ENCODE assay signal across 27 cellular contexts in genomic region chr16:87553174-87553573, GRCh38. TPM values are rescaled to one million over a fixed set of nuclear protein-coding genes. Genes with fewer than 3 reads are reported as not detected.
"Had no signal": no experiment of that assay in that cellular context is flagged by ENCODE, and none has a peak within 500 bp of the region (broad histone marks: within the 10 kb centered on the region; RNA-seq: fewer than 3 reads in every experiment).

No MANE protein-coding gene starts in this region.

- ATAC-seq: gastroesophageal sphincter; heart left ventricle; left colon; naive thymus-derived CD4-positive, alpha-beta T cell; pancreas; right lobe of liver; stimulated activated effector memory CD8-positive, alpha-beta T cell treated with anti-CD3 and anti-CD28 coated beads, Interleukin-12 subunit alpha, Interleukin-12 subunit beta, amount 100 ng/mL, for 72 hours had no signal

- H3K36me3 Mint-ChIP-seq: naive thymus-derived CD4-positive, alpha-beta T cell had no signal

- H3K27ac ChIP-seq: colonic mucosa, esophagus muscularis mucosa, foreskin keratinocyte, gastroesophageal sphincter, heart left ventricle, left ventricle myocardium inferior, pancreas, stomach, thyroid gland, vagina had no signal

- H3K36me3 ChIP-seq: colonic mucosa, esophagus muscularis mucosa, gastroesophageal sphincter, heart left ventricle, left ventricle myocardium inferior, pancreas, right lobe of liver, stomach, thyroid gland, vagina had no signal

- H3K4me3 ChIP-seq: colonic mucosa, esophagus muscularis mucosa, gastroesophageal sphincter, heart left ventricle, left ventricle myocardium inferior, lung, pancreas, right lobe of liver, smooth muscle cell, stomach, thyroid gland, vagina had no signal

- H3K27me3 ChIP-seq: colonic mucosa, pancreas, right lobe of liver, thyroid gland, vagina had no signal

- H3K9me3 Mint-ChIP-seq: dendritic cell treated with granulocyte-macrophage colony-stimulating factor and Interleukin-4, amounts not matched to agents 40 ng/mL and 50 ng/mL, for 4 days; stimulated activated effector memory CD8-positive, alpha-beta T cell treated with anti-CD3 and anti-CD28 coated beads, Interleukin-12 subunit alpha, Interleukin-12 subunit beta, amount 100 ng/mL, for 72 hours had no signal

- H3K4me1 ChIP-seq: colonic mucosa, pancreas had no signal

- H3K4me3 Mint-ChIP-seq: dendritic cell treated with granulocyte-macrophage colony-stimulating factor and Interleukin-4, amounts not matched to agents 40 ng/mL and 50 ng/mL, for 4 days; naive thymus-derived CD4-positive, alpha-beta T cell; nephron; stimulated activated effector memory CD8-positive, alpha-beta T cell treated with anti-CD3 and anti-CD28 coated beads, Interleukin-12 subunit alpha, Interleukin-12 subunit beta, amount 100 ng/mL, for 72 hours had no signal

- H3K27ac Mint-ChIP-seq: dendritic cell treated with granulocyte-macrophage colony-stimulating factor and Interleukin-4, amounts not matched to agents 40 ng/mL and 50 ng/mL, for 4 days; naive thymus-derived CD4-positive, alpha-beta T cell; stimulated activated effector memory CD8-positive, alpha-beta T cell treated with anti-CD3 and anti-CD28 coated beads, Interleukin-12 subunit alpha, Interleukin-12 subunit beta, amount 100 ng/mL, for 72 hours had no signal

- DNase-seq: colonic mucosa; effector memory CD4-positive, alpha-beta T cell; heart left ventricle; hippocampal formation; left colon; left ventricle myocardium inferior; midbrain; naive thymus-derived CD4-positive, alpha-beta T cell; pancreas; retina; right lobe of liver; stimulated activated CD4-positive, alpha-beta T cell treated with anti-CD3 and anti-CD28 coated beads, Interleukin-12 subunit alpha, Interleukin-12 subunit beta, amount 100 ng/mL, for 4 hours; stimulated activated CD4-positive, alpha-beta T cell treated with anti-CD3 and anti-CD28 coated beads, Interleukin-1b, Interleukin-23, amount 100 ng/mL, for 48 hours; stimulated activated CD4-positive, alpha-beta T cell treated with anti-CD3 and anti-CD28 coated beads, Interleukin-4, amount 100 ng/mL, for 24 hours; stimulated activated naive CD4-positive, alpha-beta T cell treated with Interleukin-2 at 50 U/mL for 16 hours; stomach; thyroid gland had no signal

- H3K9me3 ChIP-seq: colonic mucosa, esophagus muscularis mucosa, gastroesophageal sphincter, heart left ventricle, left ventricle myocardium inferior, pancreas, right lobe of liver, stomach, thyroid gland, vagina had no signal

RNA-seq across cellular contexts. Expression of gene JPH3, which starts 49.1 kb away (rescaled TPM):
- total RNA-seq: fibroblast of lung; foreskin keratinocyte; naive thymus-derived CD4-positive, alpha-beta T cell had no signal
